Comparison of ENCODE assay signal across 15 cellular contexts in the genomic region with DNA sequence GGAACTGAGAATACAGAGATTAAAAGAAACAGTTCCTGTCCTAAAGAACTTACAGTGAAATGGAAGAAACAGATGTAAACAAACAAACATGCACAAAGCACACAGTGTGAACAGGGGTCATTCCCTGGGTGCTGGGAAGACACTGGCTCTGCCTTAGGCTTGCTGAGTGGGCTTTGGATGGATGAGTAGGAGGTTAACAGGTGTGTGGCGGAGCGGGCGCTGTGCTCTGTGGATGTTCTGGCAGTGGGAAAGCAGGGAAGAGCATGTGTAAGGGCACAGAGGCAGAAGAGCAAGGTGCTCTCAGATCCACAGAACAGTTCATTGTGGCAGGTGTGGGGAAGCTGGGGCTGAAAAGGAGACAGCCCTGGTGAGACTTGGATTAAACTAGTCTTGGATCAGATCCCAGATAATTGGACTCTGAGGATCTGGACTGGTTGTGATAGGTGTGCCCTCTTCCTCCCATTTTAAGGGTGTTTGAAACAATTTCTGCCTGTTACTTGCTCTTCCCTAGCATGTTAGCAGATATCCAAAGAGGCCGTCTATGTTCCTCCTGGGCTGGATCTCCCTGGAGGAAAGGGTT. TPM values are rescaled to one million over a fixed set of nuclear protein-coding genes. Genes with fewer than 3 reads are reported as not detected.
A peak's percentile ranks its signal among the peaks of the same experiment; 100 is the strongest.
DNase-seq lines count a peak whose midpoint lies in the region; ATAC-seq, FAIRE-seq and TF ChIP-seq lines count a peak whose summit lies in the region.
"Had no signal": no experiment of that assay in that cellular context is flagged by ENCODE, and none has a peak within 500 bp of the region (broad histone marks: within the 10 kb centered on the region; RNA-seq: fewer than 3 reads in every experiment).

No MANE protein-coding gene starts in this region.

- no peaks in the 10 kb centered on the region for H3K27me3 ChIP-seq in HepG2 (ENCODE audit: control insufficient read depth in 1 of 2, insufficient read depth in 2 of 2, low read length in 2 of 2)
- H3K27me3 ChIP-seq in Caco-2 (replicated peaks; ENCODE audit: control insufficient read depth, insufficient read depth, low read length) = no peaks in the 10 kb centered on the region

- peaks cover 20 to 54% of the 10 kb centered on the region in 2 experiments for H3K36me3 ChIP-seq in HepG2 (replicated peaks in 1 of 2; ENCODE audit: control insufficient read depth in 1 of 2, insufficient read depth in 2 of 2, low read length in 2 of 2)
- peaks cover 1% of the 10 kb centered on the region; the same call in 1 of the 2 replicates for H3K36me3 ChIP-seq in Caco-2 (ENCODE audit: control insufficient read depth, insufficient read depth, low read length)

- CTCF ChIA-PET in RWPE1 (lab: Yijun Ruan, JAX) (interaction anchor here (0.6 to 1.4 kb wide), 6 partner anchors 12 to 224 kb away, joined by 3 to 7 read pairs (median 4); no protein-coding TSS in a partner anchor), HepG2 (lab: Yijun Ruan, JAX; ENCODE audit: low intra/inter-chr PET ratio, low total read pairs) (no interaction called here), Caco-2 (lab: Charles Lee) (interaction anchor here (2.0 kb wide), 1 partner anchor 19 kb away, joined by 11 read pairs; no protein-coding TSS in a partner anchor)

- H3K9ac ChIP-seq in HepG2 (ENCODE audit: insufficient read depth, low read depth, low read length) = no peak overlapping the region
- H3K9ac ChIP-seq: KMS-11 had no signal

- no peak for TF ChIP-seq EP300 in HepG2 (IDR thresholded peaks at IDR 0.05; ENCODE audit: low read depth in 2 of 2, low read length in 2 of 2)
- TF ChIP-seq EP300 in HepG2 (CRISPR knock-in tag; IDR thresholded peaks at IDR 0.05; ENCODE audit: borderline replicate concordance) = no peak

- BruUV-seq in HepG2 (replicated peaks; lab: Mats Ljungman, UMichigan) (no TSS peak), Caco-2 (replicated peaks; lab: Mats Ljungman, UMichigan) (no TSS peak)

- no peak overlapping the region for H3K4me2 ChIP-seq in HepG2 (ENCODE audit: low read depth, low read length)
- H3K4me2 ChIP-seq: GM23338, KMS-11 had no signal

- no peaks in the 10 kb centered on the region for H4K20me1 ChIP-seq in HepG2 (ENCODE audit: insufficient read depth, low read length)

- H3K27me3 Mint-ChIP-seq in activated CD4-positive, alpha-beta T cell treated with anti-CD3 and anti-CD28 coated beads, Interleukin-2, amount 10 ng/mL, durations not matched to agents 24 days and 14 days = no peaks in the 10 kb centered on the region
- no peaks in the 10 kb centered on the region for H3K27me3 Mint-ChIP-seq in Caco-2 (ENCODE audit: insufficient read depth, unreplicated experiment)
- H3K27me3 Mint-ChIP-seq: CD4-positive, alpha-beta T cell had no signal

- peak overlapping the region; percentile 45 for H3K27ac ChIP-seq in RWPE1
- no peak overlapping the region for H3K27ac ChIP-seq in HepG2 (ENCODE audit: extremely low read length, insufficient read depth, low read length)
- H3K27ac ChIP-seq: KMS-11 had no signal

- H3K36me3 Mint-ChIP-seq in activated CD4-positive, alpha-beta T cell treated with anti-CD3 and anti-CD28 coated beads, Interleukin-2, amount 10 ng/mL, durations not matched to agents 24 days and 14 days (ENCODE audit: low read depth) = peaks cover 44% of the 10 kb centered on the region
- peaks cover 61% of the 10 kb centered on the region for H3K36me3 Mint-ChIP-seq in Caco-2 (ENCODE audit: insufficient read depth, unreplicated experiment)

- no peak overlapping the region for H3K4me3 Mint-ChIP-seq in activated CD4-positive, alpha-beta T cell treated with anti-CD3 and anti-CD28 coated beads, Interleukin-2, amount 10 ng/mL, durations not matched to agents 24 days and 14 days
- no peak overlapping the region for H3K4me3 Mint-ChIP-seq in Caco-2 (ENCODE audit: unreplicated experiment)
- H3K4me3 Mint-ChIP-seq: CD4-positive, alpha-beta T cell; GM23338 had no signal

- in situ Hi-C loops in HepG2 (cut with HindIII; ENCODE audit: extremely low pct_ligation_motif_present, low pct_unique_long_range_greater_than_20kb) = no loop called here

- no peak for ATAC-seq in HepG2

- TF ChIP-seq RAD21 in HepG2 (CRISPR knock-in tag; IDR thresholded peaks at IDR 0.05) = no peak

- peaks cover 18% of the 10 kb centered on the region for H3K4me1 Mint-ChIP-seq in activated CD4-positive, alpha-beta T cell treated with anti-CD3 and anti-CD28 coated beads, Interleukin-2, amount 10 ng/mL, durations not matched to agents 24 days and 14 days
- no peaks in the 10 kb centered on the region for H3K4me1 Mint-ChIP-seq in Caco-2 (ENCODE audit: low read depth, unreplicated experiment)
- H3K4me1 Mint-ChIP-seq: GM23338 had no signal

- peak overlapping the region; percentile 1 for H3K27ac Mint-ChIP-seq in activated CD4-positive, alpha-beta T cell treated with anti-CD3 and anti-CD28 coated beads, Interleukin-2, amount 10 ng/mL, durations not matched to agents 24 days and 14 days
- no peak overlapping the region for H3K27ac Mint-ChIP-seq in Caco-2 (ENCODE audit: unreplicated experiment)
- H3K27ac Mint-ChIP-seq: CD4-positive, alpha-beta T cell; GM23338 had no signal

- no peaks in the 10 kb centered on the region for H3K9me3 Mint-ChIP-seq in activated CD4-positive, alpha-beta T cell treated with anti-CD3 and anti-CD28 coated beads, Interleukin-2, amount 10 ng/mL, durations not matched to agents 24 days and 14 days
- no peaks in the 10 kb centered on the region for H3K9me3 Mint-ChIP-seq in Caco-2 (ENCODE audit: unreplicated experiment)
- H3K9me3 Mint-ChIP-seq: CD4-positive, alpha-beta T cell; GM23338 had no signal

- FAIRE-seq in HepG2 (lab: Jason Lieb, UNC) = no peak

- no peak for DNase-seq in activated CD4-positive, alpha-beta T cell treated with anti-CD3 and anti-CD28 coated beads, Interleukin-2, amount 10 ng/mL, durations not matched to agents 24 days and 14 days
- DNase-seq in activated CD4-positive, alpha-beta T cell treated with anti-CD3 and anti-CD28 coated beads, Interleukin-2, amount 50 U/mL, for 1 hour = no peak
- DNase-seq in D341Med (ENCODE audit: low spot score) (peak; percentile 49), RWPE1 (ENCODE audit: low spot score) (no peak), HepG2 (ENCODE audit: low spot score) (no peak), Caco-2 (no peak), SIG-M5 (lab: John Stamatoyannopoulos, UW) (no peak)
- no peak for DNase-seq in activated effector memory CD4-positive, alpha-beta T cell treated with anti-CD3 and anti-CD28 coated beads, Interleukin-2, amount 50 U/mL, for 16 hours
- DNase-seq: CD4-positive, alpha-beta T cell; NCI-H1417 treated with DMSO at 0.1 percent for 48 hours; NCI-H2029 treated with DMSO at 0.1 percent for 48 hours had no signal

- H3K4me3 ChIP-seq in HepG2 (replicated peaks in 1 of 3; ENCODE audit: insufficient read depth in 1 of 3, low read depth in 2 of 3, low read length in 3 of 3) (no peak overlapping the region), Caco-2 (ENCODE audit: low read depth, low read length) (no peak overlapping the region)
- H3K4me3 ChIP-seq: GM23338 had no signal

- no peak for TF ChIP-seq CTCF in RWPE1 (conservative IDR thresholded peaks at IDR 0.05; ENCODE audit: low read depth)
- no peak for TF ChIP-seq CTCF in HepG2 (CRISPR knock-in tag; IDR thresholded peaks at IDR 0.05)
- no peak for TF ChIP-seq CTCF in Caco-2 (IDR thresholded peaks at IDR 0.05; ENCODE audit: insufficient read depth in 1 of 2, low read depth in 1 of 2, low read length in 1 of 2, severe bottlenecking in 1 of 2, unreplicated experiment in 1 of 2)

- no peak for TF ChIP-seq POLR2A in HepG2 (IDR thresholded peaks at IDR 0.05; ENCODE audit: insufficient read depth in 1 of 2, low read depth in 2 of 2, low read length in 2 of 2)

- H2AFZ ChIP-seq in HepG2 (ENCODE audit: low read length) = no peak overlapping the region
- H2AFZ ChIP-seq: GM23338 had no signal

- intact Hi-C loops in activated CD4-positive, alpha-beta T cell treated with anti-CD3 and anti-CD28 coated beads, Interleukin-2, amount 10 ng/mL, durations not matched to agents 24 days and 14 days (cut with micrococcal nuclease) = no loop called here
- intact Hi-C loops in HepG2 (cut with micrococcal nuclease; ENCODE audit: unreplicated experiment) (no loop called here), Caco-2 (cut with micrococcal nuclease; ENCODE audit: unreplicated experiment) (no loop called here)

- H3K4me1 ChIP-seq in HepG2 (ENCODE audit: insufficient read depth, low read length) (peaks cover 5% of the 10 kb centered on the region; the same call in 1 of the 2 replicates), Caco-2 (no peaks in the 10 kb centered on the region)

- POLR2A ChIA-PET in RWPE1 (lab: Yijun Ruan, JAX; ENCODE audit: low non-redundant PET) (no interaction called here), HepG2 (lab: Yijun Ruan, JAX) (interaction anchor here (0.6 to 0.7 kb wide), 2 partner anchors 19 to 167 kb away, joined by 3 to 6 read pairs; no protein-coding TSS in a partner anchor), Caco-2 (lab: Charles Lee) (interaction anchor here (0.7 kb wide), 1 partner anchor 18 kb away, joined by 3 read pairs; no protein-coding TSS in a partner anchor)

- WGBS in HepG2 (ENCODE audit: low lambda C conversion rate) = 99% methylated on average over 4 of the region's 4 CpGs

- H3K9me3 ChIP-seq in HepG2 (ENCODE audit: low read length) (no peaks in the 10 kb centered on the region), Caco-2 (no peaks in the 10 kb centered on the region)

- peaks cover 10% of the 10 kb centered on the region for H3K79me2 ChIP-seq in HepG2 (ENCODE audit: insufficient read depth, low read length)

RNA-seq across cellular contexts. Expression of gene HROB, which starts 8.1 kb away (rescaled TPM):
- 23.8 and 24.5 TPM in 2 replicates for total RNA-seq in activated CD4-positive, alpha-beta T cell treated with anti-CD3 and anti-CD28 coated beads, Interleukin-2, amount 10 ng/mL, durations not matched to agents 24 days and 14 days
- total RNA-seq in HepG2 (2016; rRNA removed; fragmentation: Illumina TruSeq; extraction: Trizol) (6.7 and 7.1 TPM in 2 replicates), Caco-2 (2022) (15.2 and 17.0 TPM in 2 replicates)
- total RNA-seq in HepG2 (2016; cell fraction: cytosol; rRNA removed; fragmentation: Illumina TruSeq; extraction: Trizol; ENCODE audit: low read depth) = 5.6 and 7.4 TPM in 2 replicates
- 5.5 and 5.6 TPM in 2 replicates for total RNA-seq in HepG2 (2016; cell fraction: insoluble cytoplasmic fraction; rRNA removed; fragmentation: Illumina TruSeq; extraction: Trizol)
- 5.5 and 5.6 TPM in 2 replicates for total RNA-seq in HepG2 (2016; cell fraction: membrane; rRNA removed; fragmentation: Illumina TruSeq; extraction: Trizol)
- total RNA-seq in HepG2 (2016; cell fraction: nucleus; rRNA removed; fragmentation: Illumina TruSeq; extraction: Trizol) = 5.1 and 5.5 TPM in 2 replicates
- 5.0 and 6.1 TPM in 2 replicates for polyA plus RNA-seq in HepG2 (2011; rRNA removed)
- polyA plus RNA-seq in HepG2 (2011; cell fraction: cytosol; rRNA removed) = 3.3 and 4.0 TPM in 2 replicates
- 7.3 and 8.7 TPM in 2 replicates for polyA plus RNA-seq in HepG2 (2011; cell fraction: nucleus; rRNA removed)
- 2.5 and 4.8 TPM in 2 replicates for polyA plus RNA-seq in HepG2 (2012)
- 1.4 and 1.5 TPM in 2 replicates for polyA plus RNA-seq in HepG2 (2016; cell fraction: cytosol; fragmentation: Illumina TruSeq; extraction: Trizol; ENCODE audit: low read depth)
- 6.2 and 7.5 TPM in 2 replicates for polyA plus RNA-seq in HepG2 (2016; cell fraction: insoluble cytoplasmic fraction; fragmentation: Illumina TruSeq; extraction: Trizol; ENCODE audit: low read depth)
- 2.2 and 3.0 TPM in 2 replicates for polyA plus RNA-seq in HepG2 (2016; cell fraction: membrane; fragmentation: Illumina TruSeq; extraction: Trizol; ENCODE audit: low read depth)
- 14.2 and 16.9 TPM in 2 replicates for polyA plus RNA-seq in HepG2 (2016; cell fraction: nucleus; fragmentation: Illumina TruSeq; extraction: Trizol; ENCODE audit: insufficient read depth, low read depth)
- polyA minus RNA-seq in HepG2 (2011; rRNA and poly(A)+ RNA removed; ENCODE audit: low replicate concordance) = 11.6 and 25.6 TPM in 2 replicates
- 2.7 and 4.6 TPM in 2 replicates for polyA minus RNA-seq in HepG2 (2011; cell fraction: cytosol; rRNA and poly(A)+ RNA removed)
- 3.9 and 4.5 TPM in 2 replicates for polyA minus RNA-seq in HepG2 (2011; cell fraction: nucleus; rRNA and poly(A)+ RNA removed)

RNA-seq across cellular contexts. Expression of gene ASB16, which starts 20.7 kb away (rescaled TPM):
- 0.09 and 0.78 TPM in 2 replicates for total RNA-seq in activated CD4-positive, alpha-beta T cell treated with anti-CD3 and anti-CD28 coated beads, Interleukin-2, amount 10 ng/mL, durations not matched to agents 24 days and 14 days
- total RNA-seq in HepG2 (2016; rRNA removed; fragmentation: Illumina TruSeq; extraction: Trizol) = 0.07 TPM in 1 of 2 replicates, not detected in the other
- not detected in 2 replicates for total RNA-seq in HepG2 (2016; cell fraction: cytosol; rRNA removed; fragmentation: Illumina TruSeq; extraction: Trizol; ENCODE audit: low read depth)
- not detected in 2 replicates for total RNA-seq in HepG2 (2016; cell fraction: insoluble cytoplasmic fraction; rRNA removed; fragmentation: Illumina TruSeq; extraction: Trizol)
- not detected in 2 replicates for total RNA-seq in HepG2 (2016; cell fraction: membrane; rRNA removed; fragmentation: Illumina TruSeq; extraction: Trizol)
- total RNA-seq in HepG2 (2016; cell fraction: nucleus; rRNA removed; fragmentation: Illumina TruSeq; extraction: Trizol) = not detected in 2 replicates
- 0.05 TPM in 1 of 2 replicates, not detected in the other for polyA plus RNA-seq in HepG2 (2011; rRNA removed)
- polyA plus RNA-seq in HepG2 (2011; cell fraction: cytosol; rRNA removed) = 0.04 and 0.10 TPM in 2 replicates
- polyA plus RNA-seq in HepG2 (2011; cell fraction: nucleus; rRNA removed) = 0.45 and 0.47 TPM in 2 replicates
- polyA plus RNA-seq in HepG2 (2012) = 0.47 and 0.64 TPM in 2 replicates
- polyA plus RNA-seq in HepG2 (2016; cell fraction: cytosol; fragmentation: Illumina TruSeq; extraction: Trizol; ENCODE audit: low read depth) = not detected in 2 replicates
- polyA plus RNA-seq in HepG2 (2016; cell fraction: insoluble cytoplasmic fraction; fragmentation: Illumina TruSeq; extraction: Trizol; ENCODE audit: low read depth) = not detected in 2 replicates
- not detected in 2 replicates for polyA plus RNA-seq in HepG2 (2016; cell fraction: membrane; fragmentation: Illumina TruSeq; extraction: Trizol; ENCODE audit: low read depth)
- not detected in 2 replicates for polyA plus RNA-seq in HepG2 (2016; cell fraction: nucleus; fragmentation: Illumina TruSeq; extraction: Trizol; ENCODE audit: insufficient read depth, low read depth)
- 0.09 and 0.40 TPM in 2 replicates for polyA minus RNA-seq in HepG2 (2011; rRNA and poly(A)+ RNA removed; ENCODE audit: low replicate concordance)
- polyA minus RNA-seq in HepG2 (2011; cell fraction: cytosol; rRNA and poly(A)+ RNA removed) = not detected in 2 replicates
- not detected in 2 replicates for polyA minus RNA-seq in HepG2 (2011; cell fraction: nucleus; rRNA and poly(A)+ RNA removed)
- 0.26 TPM in 1 of 2 replicates, not detected in the other for total RNA-seq in Caco-2 (2022)
- total RNA-seq: A172, GM23338, SK-MEL-5 had no signal

RNA-seq across cellular contexts. Expression of gene HDAC5, which starts 26.4 kb away (rescaled TPM):
- total RNA-seq in activated CD4-positive, alpha-beta T cell treated with anti-CD3 and anti-CD28 coated beads, Interleukin-2, amount 10 ng/mL, durations not matched to agents 24 days and 14 days = 16.1 and 17.7 TPM in 2 replicates
- total RNA-seq in HepG2 (2016; rRNA removed; fragmentation: Illumina TruSeq; extraction: Trizol) (34.0 and 46.4 TPM in 2 replicates), Caco-2 (2022) (25.9 and 27.0 TPM in 2 replicates)
- total RNA-seq in HepG2 (2016; cell fraction: cytosol; rRNA removed; fragmentation: Illumina TruSeq; extraction: Trizol; ENCODE audit: low read depth) = 9.5 and 10.8 TPM in 2 replicates
- total RNA-seq in HepG2 (2016; cell fraction: insoluble cytoplasmic fraction; rRNA removed; fragmentation: Illumina TruSeq; extraction: Trizol) = 32.6 and 44.0 TPM in 2 replicates
- total RNA-seq in HepG2 (2016; cell fraction: membrane; rRNA removed; fragmentation: Illumina TruSeq; extraction: Trizol) = 18.6 and 21.1 TPM in 2 replicates
- 37.8 and 39.5 TPM in 2 replicates for total RNA-seq in HepG2 (2016; cell fraction: nucleus; rRNA removed; fragmentation: Illumina TruSeq; extraction: Trizol)
- polyA plus RNA-seq in HepG2 (2011; rRNA removed) = 85.4 and 140 TPM in 2 replicates
- 66.8 and 91.0 TPM in 2 replicates for polyA plus RNA-seq in HepG2 (2011; cell fraction: cytosol; rRNA removed)
- polyA plus RNA-seq in HepG2 (2011; cell fraction: nucleus; rRNA removed) = 179 and 189 TPM in 2 replicates
- polyA plus RNA-seq in HepG2 (2012) = 88.1 and 102 TPM in 2 replicates
- polyA plus RNA-seq in HepG2 (2016; cell fraction: cytosol; fragmentation: Illumina TruSeq; extraction: Trizol; ENCODE audit: low read depth) = 3.3 and 3.4 TPM in 2 replicates
- polyA plus RNA-seq in HepG2 (2016; cell fraction: insoluble cytoplasmic fraction; fragmentation: Illumina TruSeq; extraction: Trizol; ENCODE audit: low read depth) = 24.1 and 29.9 TPM in 2 replicates
- polyA plus RNA-seq in HepG2 (2016; cell fraction: membrane; fragmentation: Illumina TruSeq; extraction: Trizol; ENCODE audit: low read depth) = 9.7 and 10.3 TPM in 2 replicates
- polyA plus RNA-seq in HepG2 (2016; cell fraction: nucleus; fragmentation: Illumina TruSeq; extraction: Trizol; ENCODE audit: insufficient read depth, low read depth) = 56.7 and 66.5 TPM in 2 replicates
- 59.4 and 315 TPM in 2 replicates for polyA minus RNA-seq in HepG2 (2011; rRNA and poly(A)+ RNA removed; ENCODE audit: low replicate concordance)
- polyA minus RNA-seq in HepG2 (2011; cell fraction: cytosol; rRNA and poly(A)+ RNA removed) = 82.1 and 94.7 TPM in 2 replicates
- polyA minus RNA-seq in HepG2 (2011; cell fraction: nucleus; rRNA and poly(A)+ RNA removed) = 68.9 and 78.6 TPM in 2 replicates

RNA-seq across cellular contexts. Expression of gene TMUB2, which starts 36.9 kb away (rescaled TPM):
- 16.1 and 19.0 TPM in 2 replicates for total RNA-seq in activated CD4-positive, alpha-beta T cell treated with anti-CD3 and anti-CD28 coated beads, Interleukin-2, amount 10 ng/mL, durations not matched to agents 24 days and 14 days
- total RNA-seq in HepG2 (2016; rRNA removed; fragmentation: Illumina TruSeq; extraction: Trizol) (18.7 and 26.9 TPM in 2 replicates), Caco-2 (2022) (28.4 and 30.3 TPM in 2 replicates)
- 9.7 and 10.5 TPM in 2 replicates for total RNA-seq in HepG2 (2016; cell fraction: cytosol; rRNA removed; fragmentation: Illumina TruSeq; extraction: Trizol; ENCODE audit: low read depth)
- 17.2 and 28.2 TPM in 2 replicates for total RNA-seq in HepG2 (2016; cell fraction: insoluble cytoplasmic fraction; rRNA removed; fragmentation: Illumina TruSeq; extraction: Trizol)
- total RNA-seq in HepG2 (2016; cell fraction: membrane; rRNA removed; fragmentation: Illumina TruSeq; extraction: Trizol) = 18.3 and 23.2 TPM in 2 replicates
- 23.0 and 27.8 TPM in 2 replicates for total RNA-seq in HepG2 (2016; cell fraction: nucleus; rRNA removed; fragmentation: Illumina TruSeq; extraction: Trizol)
- polyA plus RNA-seq in HepG2 (2011; rRNA removed) = 50.8 and 55.5 TPM in 2 replicates
- polyA plus RNA-seq in HepG2 (2011; cell fraction: cytosol; rRNA removed) = 41.4 and 47.9 TPM in 2 replicates
- polyA plus RNA-seq in HepG2 (2011; cell fraction: nucleus; rRNA removed) = 102 and 118 TPM in 2 replicates
- polyA plus RNA-seq in HepG2 (2012) = 22.8 and 25.7 TPM in 2 replicates
- 8.4 and 10.1 TPM in 2 replicates for polyA plus RNA-seq in HepG2 (2016; cell fraction: cytosol; fragmentation: Illumina TruSeq; extraction: Trizol; ENCODE audit: low read depth)
- 19.7 and 21.2 TPM in 2 replicates for polyA plus RNA-seq in HepG2 (2016; cell fraction: insoluble cytoplasmic fraction; fragmentation: Illumina TruSeq; extraction: Trizol; ENCODE audit: low read depth)
- polyA plus RNA-seq in HepG2 (2016; cell fraction: membrane; fragmentation: Illumina TruSeq; extraction: Trizol; ENCODE audit: low read depth) = 18.3 and 18.4 TPM in 2 replicates
- 62.7 and 64.3 TPM in 2 replicates for polyA plus RNA-seq in HepG2 (2016; cell fraction: nucleus; fragmentation: Illumina TruSeq; extraction: Trizol; ENCODE audit: insufficient read depth, low read depth)
- polyA minus RNA-seq in HepG2 (2011; rRNA and poly(A)+ RNA removed; ENCODE audit: low replicate concordance) = 28.1 and 44.6 TPM in 2 replicates
- polyA minus RNA-seq in HepG2 (2011; cell fraction: cytosol; rRNA and poly(A)+ RNA removed) = 13.8 and 15.3 TPM in 2 replicates
- 21.1 and 21.4 TPM in 2 replicates for polyA minus RNA-seq in HepG2 (2011; cell fraction: nucleus; rRNA and poly(A)+ RNA removed)

RNA-seq across cellular contexts. Expression of gene ATXN7L3, which starts 49.8 kb away (rescaled TPM):
- 105 and 118 TPM in 2 replicates for total RNA-seq in activated CD4-positive, alpha-beta T cell treated with anti-CD3 and anti-CD28 coated beads, Interleukin-2, amount 10 ng/mL, durations not matched to agents 24 days and 14 days
- total RNA-seq in HepG2 (2016; rRNA removed; fragmentation: Illumina TruSeq; extraction: Trizol) (45.7 and 59.1 TPM in 2 replicates), Caco-2 (2022) (91.2 and 92.0 TPM in 2 replicates)
- total RNA-seq in HepG2 (2016; cell fraction: cytosol; rRNA removed; fragmentation: Illumina TruSeq; extraction: Trizol; ENCODE audit: low read depth) = 12.2 and 14.1 TPM in 2 replicates
- 42.7 and 60.0 TPM in 2 replicates for total RNA-seq in HepG2 (2016; cell fraction: insoluble cytoplasmic fraction; rRNA removed; fragmentation: Illumina TruSeq; extraction: Trizol)
- total RNA-seq in HepG2 (2016; cell fraction: membrane; rRNA removed; fragmentation: Illumina TruSeq; extraction: Trizol) = 45.9 and 46.8 TPM in 2 replicates
- 42.7 and 44.6 TPM in 2 replicates for total RNA-seq in HepG2 (2016; cell fraction: nucleus; rRNA removed; fragmentation: Illumina TruSeq; extraction: Trizol)
- polyA plus RNA-seq in HepG2 (2011; rRNA removed) = 44.5 and 49.3 TPM in 2 replicates
- 39.5 and 41.0 TPM in 2 replicates for polyA plus RNA-seq in HepG2 (2011; cell fraction: cytosol; rRNA removed)
- polyA plus RNA-seq in HepG2 (2011; cell fraction: nucleus; rRNA removed) = 121 and 131 TPM in 2 replicates
- 37.8 and 38.4 TPM in 2 replicates for polyA plus RNA-seq in HepG2 (2012)
- 7.6 and 9.2 TPM in 2 replicates for polyA plus RNA-seq in HepG2 (2016; cell fraction: cytosol; fragmentation: Illumina TruSeq; extraction: Trizol; ENCODE audit: low read depth)
- 50.4 and 54.3 TPM in 2 replicates for polyA plus RNA-seq in HepG2 (2016; cell fraction: insoluble cytoplasmic fraction; fragmentation: Illumina TruSeq; extraction: Trizol; ENCODE audit: low read depth)
- polyA plus RNA-seq in HepG2 (2016; cell fraction: membrane; fragmentation: Illumina TruSeq; extraction: Trizol; ENCODE audit: low read depth) = 32.8 and 36.7 TPM in 2 replicates
- 81.5 and 96.7 TPM in 2 replicates for polyA plus RNA-seq in HepG2 (2016; cell fraction: nucleus; fragmentation: Illumina TruSeq; extraction: Trizol; ENCODE audit: insufficient read depth, low read depth)
- polyA minus RNA-seq in HepG2 (2011; rRNA and poly(A)+ RNA removed; ENCODE audit: low replicate concordance) = 65.3 and 85.1 TPM in 2 replicates
- polyA minus RNA-seq in HepG2 (2011; cell fraction: cytosol; rRNA and poly(A)+ RNA removed) = 25.4 and 26.4 TPM in 2 replicates
- 47.9 and 72.6 TPM in 2 replicates for polyA minus RNA-seq in HepG2 (2011; cell fraction: nucleus; rRNA and poly(A)+ RNA removed)
